ENCODE assay signal across 10 cellular contexts in genomic region chr1:61064673-61065072, GRCh38.
"Had no signal": no experiment of that assay in that cellular context is flagged by ENCODE, and none has a peak within 500 bp of the region (broad histone marks: within the 10 kb centered on the region; RNA-seq: fewer than 3 reads in every experiment).

No MANE protein-coding gene starts in this region.

- H3K4me3 ChIP-seq: GM23248, HAP-1 had no signal

- H3K9me3 Mint-ChIP-seq: HFFc6 had no signal

- DNase-seq: GM23248, GOT3, H7, HFFc6, IMR-90, KBM-7 had no signal

- H2AFZ ChIP-seq: GM23248 had no signal

- H3K27ac Mint-ChIP-seq: HFFc6 had no signal

- H3K4me2 ChIP-seq: KMS-11 had no signal

- H3K4me1 ChIP-seq: HAP-1 had no signal

- ATAC-seq: HCT116 had no signal

- H3K36me3 ChIP-seq: HAP-1 had no signal

- H3K27ac ChIP-seq: GM23248, HL-60, KMS-11 had no signal

- H3K9ac ChIP-seq: GM23248, KMS-11 had no signal

- H3K4me3 Mint-ChIP-seq: HFFc6 had no signal
